In the genomic region with DNA sequence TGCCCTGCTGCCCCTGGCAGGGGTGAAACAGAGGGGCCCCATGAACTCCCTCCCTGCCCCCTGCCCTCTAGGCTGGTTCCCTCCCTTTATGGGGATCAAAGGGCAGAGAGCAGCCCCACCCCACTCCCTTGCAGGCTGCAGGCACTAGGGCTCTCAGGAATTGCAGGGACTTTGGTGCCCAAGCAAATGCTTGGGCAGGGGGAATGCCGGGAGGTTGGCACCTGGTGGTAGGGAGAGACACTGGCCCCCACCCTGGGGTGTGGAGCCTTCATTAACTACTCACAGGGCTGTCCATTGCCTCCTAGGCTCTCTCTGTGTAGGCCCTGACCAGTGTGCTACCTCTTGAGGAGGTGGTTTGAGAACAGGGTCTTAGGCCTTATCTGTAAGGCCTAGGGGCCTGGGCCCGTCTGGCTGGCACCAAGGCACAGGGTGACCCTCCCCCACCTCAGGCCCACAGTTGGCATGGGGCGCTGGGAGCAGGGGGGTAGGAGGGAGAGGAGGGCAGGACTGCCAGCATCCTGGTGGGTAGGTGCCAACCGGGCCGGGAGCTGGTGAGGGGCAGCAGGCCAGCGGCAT, we compare ENCODE assay signal across 9 cellular contexts. TPM values are rescaled to one million over a fixed set of nuclear protein-coding genes. Genes with fewer than 3 reads are reported as not detected.
DNase-seq lines count a peak whose midpoint lies in the region; ATAC-seq and TF ChIP-seq lines count a peak whose summit lies in the region.
"Had no signal": no experiment of that assay in that cellular context is flagged by ENCODE, and none has a peak within 500 bp of the region (broad histone marks: within the 10 kb centered on the region; RNA-seq: fewer than 3 reads in every experiment).

No MANE protein-coding gene starts in this region.

- H2BK120ac ChIP-seq in neuronal stem cell (ENCODE audit: low read depth, low read length): no peak overlapping the region

- H3K4ac ChIP-seq in neuronal stem cell (ENCODE audit: low read length): no peak overlapping the region

- H2BK12ac ChIP-seq in neuronal stem cell (ENCODE audit: low read length): peak overlapping the region; percentile 26

- no peak overlapping the region for H2BK15ac ChIP-seq in neuronal stem cell (ENCODE audit: low read length)

- WGBS in esophagus muscularis mucosa: 53% methylated on average over 5 of the region's 6 CpGs
- WGBS in neuronal stem cell (ENCODE audit: extremely low coverage in 2 of 2, insufficient read length in 2 of 2, insufficient replicate concordance in 1 of 2), 2 donors: no CpG with 5 or more reads among the region's 6 CpGs

- ATAC-seq in HG02588 (IDR thresholded peaks at IDR 0.05; ENCODE audit: unreplicated experiment): no peak

- TF ChIP-seq POLR2A in Peyer's patch (IDR thresholded peaks at IDR 0.05) (peak; percentile 83 to 92), esophagus muscularis mucosa (IDR thresholded peaks at IDR 0.05; ENCODE audit: low read depth) (no peak)

- intact Hi-C loops in esophagus muscularis mucosa (cut with DNase I): no loop called here

- no peak overlapping the region for H3K4me2 ChIP-seq in neuronal stem cell (ENCODE audit: insufficient read depth, low read length, poor library complexity, severe bottlenecking)

- peaks cover 6 to 67% (median 54%) of the 10 kb centered on the region in 4 donors for H3K4me1 ChIP-seq in Peyer's patch
- H3K4me1 ChIP-seq in esophagus muscularis mucosa: peaks cover 60 to 88% (median 81%) of the 10 kb centered on the region in 4 donors
- H3K4me1 ChIP-seq in neuronal stem cell (ENCODE audit: control insufficient read depth in 2 of 2, insufficient read depth in 1 of 2, low read depth in 1 of 2, low read length in 2 of 2): peaks cover 17 to 37% of the 10 kb centered on the region in 2 donors

- H3K36me3 ChIP-seq in Peyer's patch (peaks cover 0 to 7% (median 0%) of the 10 kb centered on the region in 3 donors), esophagus muscularis mucosa (peaks cover 0 to 14% (median 5%) of the 10 kb centered on the region in 4 donors), neuronal stem cell (replicated peaks in 1 of 2; ENCODE audit: control insufficient read depth in 2 of 2, insufficient read depth in 2 of 2, low read length in 2 of 2) (no peaks in the 10 kb centered on the region)

- DNase-seq in Ammon's horn (ENCODE audit: low spot score) (peak; percentile 59), Peyer's patch (peak in 2 of 3 donors; percentile 89 to 92), esophagus muscularis mucosa (ENCODE audit: extremely low spot score) (no peak), neuronal stem cell (ENCODE audit: low spot score) (no peak), NCI-H1048 (lab: John Stamatoyannopoulos, UW) (no peak), OCI-M1 (lab: John Stamatoyannopoulos, UW) (no peak), NCI-H1417 (lab: John Stamatoyannopoulos, UW) (no peak)
- DNase-seq: activated gamma-delta T cell treated with Interleukin-2 at 50 U/mL for 16 hours had no signal

- TF ChIP-seq CTCF in Peyer's patch (IDR thresholded peaks at IDR 0.05): peak in 3 of 6 experiments; percentile 44 to 47 (median 45)
- no peak for TF ChIP-seq CTCF in esophagus muscularis mucosa (IDR thresholded peaks at IDR 0.05)

- peak overlapping the region; percentile 27 for H3K23ac ChIP-seq in neuronal stem cell (ENCODE audit: low read depth, low read length, poor library complexity)

- H2AFZ ChIP-seq in neuronal stem cell (ENCODE audit: low read length): no peak overlapping the region

- no peak overlapping the region for H2BK5ac ChIP-seq in neuronal stem cell (ENCODE audit: low read length)

- H4K8ac ChIP-seq in neuronal stem cell (ENCODE audit: low read depth, low read length): peak overlapping the region; percentile 56

- H2AK5ac ChIP-seq in neuronal stem cell (ENCODE audit: low read depth, low read length): peak overlapping the region; percentile 86

- H3K79me1 ChIP-seq in neuronal stem cell (ENCODE audit: low read depth, low read length): peaks cover 12% of the 10 kb centered on the region

- H3K4me3 ChIP-seq in Peyer's patch (peak overlapping the region in 2 of 4 donors; percentile 55 to 63), esophagus muscularis mucosa (peak overlapping the region in 2 of 4 donors; percentile 20 to 32), neuronal stem cell (ENCODE audit: low read length in 2 of 2) (no peak overlapping the region)

- H3K9me3 ChIP-seq in Peyer's patch: no peaks in the 10 kb centered on the region
- H3K9me3 ChIP-seq in esophagus muscularis mucosa: no peaks in the 10 kb centered on the region
- H3K9me3 ChIP-seq in neuronal stem cell (replicated peaks in 1 of 2; ENCODE audit: control insufficient read depth in 2 of 2, insufficient read depth in 1 of 2, low read depth in 1 of 2, low read length in 2 of 2): no peaks in the 10 kb centered on the region

- H3K9ac ChIP-seq in neuronal stem cell (ENCODE audit: low read depth, low read length, poor library complexity): no peak overlapping the region

- H3K18ac ChIP-seq in neuronal stem cell (ENCODE audit: low read length): no peak overlapping the region

- no peak for TF ChIP-seq EP300 in esophagus muscularis mucosa (IDR thresholded peaks at IDR 0.05)

- H3K27me3 ChIP-seq in Peyer's patch (no peaks in the 10 kb centered on the region), esophagus muscularis mucosa (no peaks in the 10 kb centered on the region), neuronal stem cell (ENCODE audit: control insufficient read depth in 3 of 3, insufficient read depth in 3 of 3, low read depth in 1 of 3, low read length in 3 of 3) (no peaks in the 10 kb centered on the region)

- H3K27ac ChIP-seq in Peyer's patch: peak overlapping the region; percentile 94 to 99 (median 96)
- H3K27ac ChIP-seq in esophagus muscularis mucosa (replicated peaks in 1 of 4): peak overlapping the region; percentile 68 to 99 (median 86)
- H3K27ac ChIP-seq in neuronal stem cell (replicated peaks; ENCODE audit: low read length): no peak overlapping the region

- H4K91ac ChIP-seq in neuronal stem cell (ENCODE audit: low read depth, low read length, poor library complexity): no peak overlapping the region

- H3K14ac ChIP-seq in neuronal stem cell (ENCODE audit: low read length): no peak overlapping the region

RNA-seq across cellular contexts. Expression of gene ZBTB7B, which starts 4.7 kb away (rescaled TPM):
- total RNA-seq in Peyer's patch: 100 to 1,000 TPM in 3 of 4 donors, 10 to 100 TPM in 1; 35.5 to 412 (median 346) TPM
- total RNA-seq in esophagus muscularis mucosa: 10 to 100 TPM; 50.0 to 68.9 (median 55.8) TPM
- polyA plus RNA-seq in neuronal stem cell (2013, experiment 1 of 2): 5.5 TPM
- 5.6 TPM for polyA plus RNA-seq in neuronal stem cell (2013, experiment 2 of 2)

RNA-seq across cellular contexts. Expression of gene LENEP, which starts 14.0 kb away (rescaled TPM):
- not detected for total RNA-seq in Peyer's patch
- total RNA-seq in esophagus muscularis mucosa: not detected
- polyA plus RNA-seq in neuronal stem cell (2013, experiment 1 of 2): not detected
- 0.10 TPM for polyA plus RNA-seq in neuronal stem cell (2013, experiment 2 of 2)

RNA-seq across cellular contexts. Expression of gene FLAD1, which starts 24.2 kb away (rescaled TPM):
- total RNA-seq in Peyer's patch: 10 to 100 TPM; 29.7 to 50.3 (median 46.3) TPM
- 10 to 100 TPM; 19.5 to 29.6 (median 23.0) TPM for total RNA-seq in esophagus muscularis mucosa
- 42.3 TPM for polyA plus RNA-seq in neuronal stem cell (2013, experiment 1 of 2)
- polyA plus RNA-seq in neuronal stem cell (2013, experiment 2 of 2): 41.1 TPM

RNA-seq across cellular contexts. Expression of gene DCST2, which starts 26.2 kb away (rescaled TPM):
- total RNA-seq in Peyer's patch: 10 to 100 TPM in 1 of 4 donors, 1 to 10 TPM in 3; 1.7 to 12.5 (median 5.3) TPM
- total RNA-seq in esophagus muscularis mucosa: under 1 TPM in 2 of 4 donors, not detected in 2; 0.11 to 0.19 TPM
- 2.7 TPM for polyA plus RNA-seq in neuronal stem cell (2013, experiment 1 of 2)
- polyA plus RNA-seq in neuronal stem cell (2013, experiment 2 of 2): 2.2 TPM

RNA-seq across cellular contexts. Expression of gene DCST1, which starts 26.3 kb away (rescaled TPM):
- total RNA-seq in Peyer's patch (1 to 10 TPM in 1 of 4 donors, under 1 TPM in 1, not detected in 2; 0.88 to 2.7 TPM), esophagus muscularis mucosa (under 1 TPM in 1 of 4 donors, not detected in 3; 0.42 TPM)
- polyA plus RNA-seq in neuronal stem cell (2013, experiment 1 of 2): 0.03 TPM
- polyA plus RNA-seq in neuronal stem cell (2013, experiment 2 of 2): 0.06 TPM

Comparison
In these comparisons a context has a peak if more than half of its experiments do, and no peak if none do; other contexts are left out.
1. DNase-seq: peak in Ammon's horn (single experiment) and Peyer's patch (2 of 3); none in esophagus muscularis mucosa (single experiment), neuronal stem cell (single experiment), NCI-H1048 (single experiment), OCI-M1 (single experiment) and NCI-H1417 (0 of 3).